In genomic region chr18:3511980-3512379, GRCh38 we compare ENCODE assay signal across 10 cellular contexts.
DNase-seq lines count a peak whose midpoint lies in the region; ATAC-seq, FAIRE-seq and TF ChIP-seq lines count a peak whose summit lies in the region.
"Had no signal": no experiment of that assay in that cellular context is flagged by ENCODE, and none has a peak within 500 bp of the region (broad histone marks: within the 10 kb centered on the region; RNA-seq: fewer than 3 reads in every experiment).

No MANE protein-coding gene starts in this region.

- DNase-seq in AG04450 (ENCODE audit: low read depth, low spot score) (peak; percentile 23), RPMI8226 (peak; percentile 40), fibroblast of gingiva (ENCODE audit: low read depth) (peak; percentile 80), frontal cortex (ENCODE audit: low spot score in 2 of 2) (no peak), neural progenitor cell (ENCODE audit: low spot score) (no peak)
- no peak for DNase-seq in stimulated activated CD4-positive, alpha-beta T cell treated with anti-CD3 and anti-CD28 coated beads, Interleukin-4, amount 100 ng/mL, for 24 hours

- POLR2A ChIA-PET in AG04450 (lab: Yijun Ruan, JAX), result no interaction called here

- no peak overlapping the region for H3K9ac ChIP-seq in neural progenitor cell

- no peaks in the 10 kb centered on the region for H3K27me3 ChIP-seq in AG04450 (ENCODE audit: control insufficient read depth, insufficient read depth, low read length)
- H3K27me3 ChIP-seq in neural progenitor cell, result no peaks in the 10 kb centered on the region

- no peaks in the 10 kb centered on the region for H3K79me2 ChIP-seq in neural progenitor cell (ENCODE audit: low read depth)

- peaks cover 22% of the 10 kb centered on the region for H3F3A ChIP-seq in neural progenitor cell (ENCODE audit: low read depth)

- H3K27ac Mint-ChIP-seq in neural progenitor cell, result no peak overlapping the region
- H3K27ac Mint-ChIP-seq: activated naive CD4-positive, alpha-beta T cell treated with anti-CD3 and anti-CD28 coated beads, Interleukin-2, amount 50 U/mL, for 24 hours; naive thymus-derived CD8-positive, alpha-beta T cell had no signal

- no peak for FAIRE-seq in frontal cortex (lab: Jason Lieb, UNC)

- CTCF ChIA-PET in AG04450 (lab: Charles Lee), result no interaction called here

- no peaks in the 10 kb centered on the region for H4K20me1 ChIP-seq in neural progenitor cell (ENCODE audit: low read depth)

- no peaks in the 10 kb centered on the region for H3K36me3 Mint-ChIP-seq in neural progenitor cell
- H3K36me3 Mint-ChIP-seq: activated naive CD4-positive, alpha-beta T cell treated with anti-CD3 and anti-CD28 coated beads, Interleukin-2, amount 50 U/mL, for 24 hours; naive thymus-derived CD8-positive, alpha-beta T cell had no signal

- ATAC-seq in GM19025 (IDR thresholded peaks at IDR 0.05; ENCODE audit: low read depth, unreplicated experiment) (peak; percentile 43), HG03045 (IDR thresholded peaks at IDR 0.05; ENCODE audit: unreplicated experiment) (no peak)
- ATAC-seq: naive thymus-derived CD8-positive, alpha-beta T cell had no signal

- TF ChIP-seq CTCF in AG04450 (IDR thresholded peaks at IDR 0.05; ENCODE audit: low read depth, low read length), result no peak
- no peak for TF ChIP-seq CTCF in neural progenitor cell (IDR thresholded peaks at IDR 0.05)

- no peaks in the 10 kb centered on the region for H3K9me3 Mint-ChIP-seq in neural progenitor cell
- H3K9me3 Mint-ChIP-seq: activated naive CD4-positive, alpha-beta T cell treated with anti-CD3 and anti-CD28 coated beads, Interleukin-2, amount 50 U/mL, for 24 hours; naive thymus-derived CD8-positive, alpha-beta T cell had no signal

- H3K9me3 ChIP-seq in AG04450 (ENCODE audit: control insufficient read depth, insufficient read depth, low read length) (no peaks in the 10 kb centered on the region), neural progenitor cell (ENCODE audit: low read depth) (no peaks in the 10 kb centered on the region)

- no peak overlapping the region for H3K4me2 ChIP-seq in neural progenitor cell

- no peak overlapping the region for H2AFZ ChIP-seq in neural progenitor cell (replicated peaks)

- H3K4me1 ChIP-seq in neural progenitor cell, result peaks cover 21% of the 10 kb centered on the region

- H3K36me3 ChIP-seq in neural progenitor cell, result no peaks in the 10 kb centered on the region

- no peak overlapping the region for H3K27ac ChIP-seq in AG04450 (ENCODE audit: low read depth, low read length)
- H3K27ac ChIP-seq in neural progenitor cell, result no peak overlapping the region

- H3K4me3 Mint-ChIP-seq in neural progenitor cell, result no peak overlapping the region
- H3K4me3 Mint-ChIP-seq: activated naive CD4-positive, alpha-beta T cell treated with anti-CD3 and anti-CD28 coated beads, Interleukin-2, amount 50 U/mL, for 24 hours; naive thymus-derived CD8-positive, alpha-beta T cell had no signal

- H3K4me1 Mint-ChIP-seq in neural progenitor cell, result peaks cover 29% of the 10 kb centered on the region

- H3K4me3 ChIP-seq in AG04450 (ENCODE audit: low read depth, low read length) (no peak overlapping the region), neural progenitor cell (no peak overlapping the region)

- H3K27me3 Mint-ChIP-seq in neural progenitor cell (ENCODE audit: insufficient read depth, low read depth), result no peaks in the 10 kb centered on the region
- H3K27me3 Mint-ChIP-seq: activated naive CD4-positive, alpha-beta T cell treated with anti-CD3 and anti-CD28 coated beads, Interleukin-2, amount 50 U/mL, for 24 hours had no signal

Comparison
In these comparisons a context has a peak if more than half of its experiments do, and no peak if none do; other contexts are left out.
1. DNase-seq: peak in AG04450 (single experiment), RPMI8226 (single experiment) and fibroblast of gingiva (single experiment); none in frontal cortex (0 of 2), stimulated activated CD4-positive, alpha-beta T cell treated with anti-CD3 and anti-CD28 coated beads, Interleukin-4, amount 100 ng/mL, for 24 hours (single experiment) and neural progenitor cell (single experiment).